Comparison of ENCODE assay signal across 8 cellular contexts in the genomic region with DNA sequence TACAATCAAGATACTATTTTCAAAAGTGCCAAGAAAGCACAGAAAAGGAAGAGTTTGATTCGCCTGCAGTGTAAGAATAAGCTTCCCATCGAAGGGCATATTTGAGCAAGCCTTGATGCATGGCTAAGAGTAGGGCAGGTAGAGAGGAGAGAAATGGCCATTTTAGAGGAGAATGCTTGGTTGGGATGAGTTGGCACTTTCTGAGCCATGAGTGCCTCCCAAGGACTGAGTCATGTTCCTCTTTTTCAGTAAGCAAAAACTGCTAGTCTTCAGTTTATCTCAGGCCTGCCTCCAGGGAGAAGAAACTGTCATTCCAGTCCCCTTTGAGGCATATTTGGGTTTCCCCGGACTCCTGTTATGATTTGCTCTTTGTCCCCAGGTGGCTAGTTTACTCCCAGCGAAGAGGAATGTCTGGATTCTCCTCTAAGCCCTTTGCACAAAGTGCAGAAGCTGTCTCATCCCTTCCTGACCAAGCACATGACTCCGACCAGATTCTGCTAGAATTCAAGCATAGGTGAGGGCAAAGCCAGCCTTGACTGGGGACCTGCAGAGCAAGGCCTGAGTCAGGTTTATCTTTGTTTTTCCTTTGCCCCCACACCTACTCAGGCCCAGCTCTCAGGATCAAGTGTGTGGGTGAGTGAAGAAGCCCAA.
DNase-seq lines count a peak whose midpoint lies in the region; ATAC-seq and TF ChIP-seq lines count a peak whose summit lies in the region.

No MANE protein-coding gene starts in this region.

- H2AFZ ChIP-seq in PC-3 (ENCODE audit: low read length) = peak overlapping the region; percentile 72
- no peak overlapping the region for H2AFZ ChIP-seq in hepatocyte

- POLR2A ChIA-PET in PC-3 (lab: Charles Lee; ENCODE audit: unreplicated experiment) = no interaction called here

- H3K27ac ChIP-seq in PC-3 (ENCODE audit: low read length) (peak overlapping the region; percentile 60), hepatocyte (peak overlapping the region; percentile 70)

- DNase-seq in EL = peak; percentile 64
- DNase-seq in PC-3 = peak; percentile 48
- peak; percentile 53 for DNase-seq in hepatocyte (ENCODE audit: low spot score)
- no peak for DNase-seq in NCI-H345 (lab: John Stamatoyannopoulos, UW)
- no peak for DNase-seq in iPS-NIHi7 (ENCODE audit: extremely low spot score)
- no peak for DNase-seq in activated CD8-positive, alpha-beta memory T cell treated with anti-CD3 and anti-CD28 coated beads for 24 hours
- no peak for DNase-seq in NCI-H128 (lab: John Stamatoyannopoulos, UW; ENCODE audit: unreplicated experiment)

- no peaks in the 10 kb centered on the region for H3F3A ChIP-seq in PC-3 (ENCODE audit: low read length, unreplicated experiment)

- intact Hi-C loops in PC-3 (cut with micrococcal nuclease) = no loop called here

- H3K9ac ChIP-seq in PC-3 (ENCODE audit: low read length) = peak overlapping the region; percentile 14; the same call in 1 of the 2 replicates

- ATAC-seq in HG02678 (IDR thresholded peaks at IDR 0.05; ENCODE audit: unreplicated experiment) (peak; percentile 67), PC-3 (0 out of 2 replicates have a peak, but pooled peaks have one; percentile 35)

- WGBS in hepatocyte (ENCODE audit: low lambda C conversion rate, missing lambda C conversion rate) = 74% methylated on average over 5 of the region's 5 CpGs

- CTCF ChIA-PET in PC-3 (lab: Charles Lee) = no interaction called here

- H3K9me2 ChIP-seq in PC-3 (replicated peaks; ENCODE audit: low read length) (no peaks in the 10 kb centered on the region), hepatocyte (replicated peaks; ENCODE audit: insufficient read depth) (no peaks in the 10 kb centered on the region)

- TF ChIP-seq CTCF in PC-3 (conservative IDR thresholded peaks at IDR 0.05; ENCODE audit: low read depth, low read length) (no peak), hepatocyte (IDR thresholded peaks at IDR 0.05; ENCODE audit: poor library complexity) (no peak)

- H3K9me3 ChIP-seq in PC-3 (ENCODE audit: low read length) (no peaks in the 10 kb centered on the region), hepatocyte (ENCODE audit: low read depth) (no peaks in the 10 kb centered on the region)

- H3K27me3 ChIP-seq in PC-3 (ENCODE audit: low read length) (no peaks in the 10 kb centered on the region), hepatocyte (no peaks in the 10 kb centered on the region)

- H3K79me2 ChIP-seq in PC-3 (ENCODE audit: low read length) = no peaks in the 10 kb centered on the region
- no peaks in the 10 kb centered on the region for H3K79me2 ChIP-seq in hepatocyte

- H3K36me3 ChIP-seq in PC-3 (ENCODE audit: low read depth, low read length) (no peaks in the 10 kb centered on the region), hepatocyte (replicated peaks; ENCODE audit: insufficient read depth, low read depth) (no peaks in the 10 kb centered on the region)

- H4K20me1 ChIP-seq in PC-3 (ENCODE audit: low read length) (no peaks in the 10 kb centered on the region), hepatocyte (ENCODE audit: insufficient read depth, poor library complexity, severe bottlenecking) (no peaks in the 10 kb centered on the region)

- BruUV-seq in PC-3 (replicated peaks; lab: Mats Ljungman, UMichigan) = no TSS peak

- H3K4me3 ChIP-seq in PC-3 (ENCODE audit: low read length) = no peak overlapping the region
- no peak overlapping the region for H3K4me3 ChIP-seq in hepatocyte

- H3K4me2 ChIP-seq in PC-3 (ENCODE audit: low read length) (no peak overlapping the region), hepatocyte (no peak overlapping the region)

- H3K4me1 ChIP-seq in PC-3 (ENCODE audit: insufficient read depth, low read length) (peaks cover 16% of the 10 kb centered on the region), hepatocyte (ENCODE audit: insufficient read depth) (peaks cover 10% of the 10 kb centered on the region)

Comparison
In these comparisons a context has a peak if more than half of its experiments do, and no peak if none do; other contexts are left out.
1. DNase-seq: peak in EL (single experiment), PC-3 (single experiment) and hepatocyte (single experiment); none in NCI-H345 (single experiment), iPS-NIHi7 (single experiment), activated CD8-positive, alpha-beta memory T cell treated with anti-CD3 and anti-CD28 coated beads for 24 hours (single experiment) and NCI-H128 (single experiment).